ENCODE assay signal across 8 cellular contexts in genomic region chr16:1958715-1959268, GRCh38. TPM values are rescaled to one million over a fixed set of nuclear protein-coding genes. Genes with fewer than 3 reads are reported as not detected.
DNase-seq lines count a peak whose midpoint lies in the region; ATAC-seq and TF ChIP-seq lines count a peak whose summit lies in the region.

No MANE protein-coding gene starts in this region.

- H3K9me3 Mint-ChIP-seq in HFFc6: peaks cover 23% of the 10 kb centered on the region
- no peaks in the 10 kb centered on the region for H3K9me3 Mint-ChIP-seq in activated CD8-positive, alpha-beta T cell treated with anti-CD3 and anti-CD28 coated beads for 36 hours
- H3K9me3 Mint-ChIP-seq in stimulated activated naive CD8-positive, alpha-beta T cell treated with anti-CD3 and anti-CD28 coated beads, Interleukin-15, amount 100 ng/mL, for 72 hours: no peaks in the 10 kb centered on the region

- no peak overlapping the region for H3K27ac ChIP-seq in iPS DF 6.9 (ENCODE audit: low read length)

- POLR2A ChIA-PET in activated CD8-positive, alpha-beta T cell treated with anti-CD3 and anti-CD28 coated beads for 36 hours (lab: Charles Lee): interaction anchor here (1.2 to 14.3 kb wide), 3 partner anchors 15 to 45 kb away, joined by 3 to 505 read pairs (median 113); partner anchors contain the start of genes GFER, MSRB1, NOXO1 and SYNGR3

- no peaks in the 10 kb centered on the region for H3K27me3 ChIP-seq in iPS DF 6.9 (ENCODE audit: control insufficient read depth, insufficient read depth, low read length)

- H3K4me3 ChIP-seq in iPS DF 6.9 (ENCODE audit: low read length): peak overlapping the region; percentile 77; the same call in 1 of the 2 replicates

- H3K4me1 Mint-ChIP-seq in HFFc6 (ENCODE audit: low read depth): peaks cover 30% of the 10 kb centered on the region
- H3K4me1 Mint-ChIP-seq in activated CD8-positive, alpha-beta T cell treated with anti-CD3 and anti-CD28 coated beads for 36 hours (ENCODE audit: low read depth): peaks cover 33% of the 10 kb centered on the region
- peaks cover 49% of the 10 kb centered on the region for H3K4me1 Mint-ChIP-seq in stimulated activated naive CD8-positive, alpha-beta T cell treated with anti-CD3 and anti-CD28 coated beads, Interleukin-15, amount 100 ng/mL, for 72 hours

- no peaks in the 10 kb centered on the region for H3K9me3 ChIP-seq in iPS DF 6.9 (ENCODE audit: control insufficient read depth, insufficient read depth, low read length)

- peak; percentile 0 for ATAC-seq in activated CD8-positive, alpha-beta T cell treated with anti-CD3 and anti-CD28 coated beads for 36 hours
- ATAC-seq in stimulated activated naive CD8-positive, alpha-beta T cell treated with anti-CD3 and anti-CD28 coated beads, Interleukin-15, amount 100 ng/mL, for 72 hours: peak; percentile 6
- no peak for ATAC-seq in GM18520 (IDR thresholded peaks at IDR 0.05; ENCODE audit: unreplicated experiment)

- CTCF ChIA-PET in activated CD8-positive, alpha-beta T cell treated with anti-CD3 and anti-CD28 coated beads for 36 hours (lab: Charles Lee): no interaction called here

- peaks cover 42% of the 10 kb centered on the region for H3K27me3 Mint-ChIP-seq in HFFc6 (ENCODE audit: insufficient read depth)
- no peaks in the 10 kb centered on the region for H3K27me3 Mint-ChIP-seq in activated CD8-positive, alpha-beta T cell treated with anti-CD3 and anti-CD28 coated beads for 36 hours
- no peaks in the 10 kb centered on the region for H3K27me3 Mint-ChIP-seq in stimulated activated naive CD8-positive, alpha-beta T cell treated with anti-CD3 and anti-CD28 coated beads, Interleukin-15, amount 100 ng/mL, for 72 hours

- no CpG with 5 or more reads among the region's 14 CpGs for WGBS in iPS DF 6.9 (ENCODE audit: insufficient coverage, insufficient read length)

- intact Hi-C loops in activated CD8-positive, alpha-beta T cell treated with anti-CD3 and anti-CD28 coated beads for 36 hours (cut with micrococcal nuclease): no loop called here

- peaks cover 38% of the 10 kb centered on the region for H3K36me3 Mint-ChIP-seq in HFFc6 (ENCODE audit: low read depth)
- H3K36me3 Mint-ChIP-seq in activated CD8-positive, alpha-beta T cell treated with anti-CD3 and anti-CD28 coated beads for 36 hours (ENCODE audit: low read depth): peaks cover 38% of the 10 kb centered on the region

- DNase-seq in HFFc6 (no peak), iPS DF 6.9 (ENCODE audit: low read depth, low spot score) (no peak), cortex of kidney (lab: John Stamatoyannopoulos, UW) (no peak), pons (ENCODE audit: low spot score) (no peak), NCI-H446 treated with DMSO at 0.1 percent for 48 hours (lab: John Stamatoyannopoulos, UW) (no peak)
- DNase-seq in activated CD8-positive, alpha-beta T cell treated with anti-CD3 and anti-CD28 coated beads for 36 hours: no peak
- DNase-seq in stimulated activated naive CD8-positive, alpha-beta T cell treated with anti-CD3 and anti-CD28 coated beads, Interleukin-15, amount 100 ng/mL, for 72 hours: peak in 1 of 2 donors; percentile 34

- peak overlapping the region; percentile 90 for H3K27ac Mint-ChIP-seq in HFFc6
- peak overlapping the region; percentile 96 for H3K27ac Mint-ChIP-seq in activated CD8-positive, alpha-beta T cell treated with anti-CD3 and anti-CD28 coated beads for 36 hours
- peak overlapping the region; percentile 78 to 91 for H3K27ac Mint-ChIP-seq in stimulated activated naive CD8-positive, alpha-beta T cell treated with anti-CD3 and anti-CD28 coated beads, Interleukin-15, amount 100 ng/mL, for 72 hours

- peaks cover 1% of the 10 kb centered on the region; the same call in 1 of the 2 replicates for H3K4me1 ChIP-seq in iPS DF 6.9 (ENCODE audit: control insufficient read depth, insufficient read depth, low read length)

- TF ChIP-seq CTCF in HFFc6 (IDR thresholded peaks at IDR 0.05): no peak
- TF ChIP-seq CTCF in activated CD8-positive, alpha-beta T cell treated with anti-CD3 and anti-CD28 coated beads for 36 hours (IDR thresholded peaks at IDR 0.05): no peak

- H3K4me3 Mint-ChIP-seq in HFFc6: peak overlapping the region; percentile 94
- H3K4me3 Mint-ChIP-seq in activated CD8-positive, alpha-beta T cell treated with anti-CD3 and anti-CD28 coated beads for 36 hours: peak overlapping the region; percentile 98
- H3K4me3 Mint-ChIP-seq in stimulated activated naive CD8-positive, alpha-beta T cell treated with anti-CD3 and anti-CD28 coated beads, Interleukin-15, amount 100 ng/mL, for 72 hours: peak overlapping the region; percentile 84 to 97

- H3K36me3 ChIP-seq in iPS DF 6.9 (ENCODE audit: control insufficient read depth, insufficient read depth, low read length): peaks cover 14% of the 10 kb centered on the region; the same call in 1 of the 2 replicates

RNA-seq across cellular contexts. Expression of gene NDUFB10, which starts 0.5 kb away (rescaled TPM):
- 100 to 1,000 TPM; 146 to 190 (median 173) TPM for total RNA-seq in HFFc6 (2021; fragmentation: NEBNext Ultra II Directional; extraction: Animal tissue kit (Norgen Biotek cat#: 25700))
- 100 to 1,000 TPM; 126 to 129 TPM for total RNA-seq in activated CD8-positive, alpha-beta T cell treated with anti-CD3 and anti-CD28 coated beads for 36 hours

RNA-seq across cellular contexts. Expression of gene RPL3L, which starts 4.3 kb away (rescaled TPM):
- not detected for total RNA-seq in HFFc6 (2021; fragmentation: NEBNext Ultra II Directional; extraction: Animal tissue kit (Norgen Biotek cat#: 25700))
- not detected for total RNA-seq in activated CD8-positive, alpha-beta T cell treated with anti-CD3 and anti-CD28 coated beads for 36 hours

RNA-seq across cellular contexts. Expression of gene RPS2, which starts 5.8 kb away (rescaled TPM):
- 1,000 to 10,000 TPM; 2,281 to 2,831 (median 2,477) TPM for total RNA-seq in HFFc6 (2021; fragmentation: NEBNext Ultra II Directional; extraction: Animal tissue kit (Norgen Biotek cat#: 25700))
- total RNA-seq in activated CD8-positive, alpha-beta T cell treated with anti-CD3 and anti-CD28 coated beads for 36 hours: 1,000 to 10,000 TPM; 5,572 to 5,598 TPM

RNA-seq across cellular contexts. Expression of gene RNF151, which starts 7.9 kb away (rescaled TPM):
- total RNA-seq in HFFc6 (2021; fragmentation: NEBNext Ultra II Directional; extraction: Animal tissue kit (Norgen Biotek cat#: 25700)): not detected
- not detected for total RNA-seq in activated CD8-positive, alpha-beta T cell treated with anti-CD3 and anti-CD28 coated beads for 36 hours

RNA-seq across cellular contexts. Expression of gene TBL3, which starts 13.1 kb away (rescaled TPM):
- total RNA-seq in HFFc6 (2021; fragmentation: NEBNext Ultra II Directional; extraction: Animal tissue kit (Norgen Biotek cat#: 25700)): 10 to 100 TPM; 42.4 to 47.3 (median 44.1) TPM
- 10 to 100 TPM; 54.4 to 56.0 TPM for total RNA-seq in activated CD8-positive, alpha-beta T cell treated with anti-CD3 and anti-CD28 coated beads for 36 hours
